23 cellular contexts compared by ENCODE assay signal in the genomic region with DNA sequence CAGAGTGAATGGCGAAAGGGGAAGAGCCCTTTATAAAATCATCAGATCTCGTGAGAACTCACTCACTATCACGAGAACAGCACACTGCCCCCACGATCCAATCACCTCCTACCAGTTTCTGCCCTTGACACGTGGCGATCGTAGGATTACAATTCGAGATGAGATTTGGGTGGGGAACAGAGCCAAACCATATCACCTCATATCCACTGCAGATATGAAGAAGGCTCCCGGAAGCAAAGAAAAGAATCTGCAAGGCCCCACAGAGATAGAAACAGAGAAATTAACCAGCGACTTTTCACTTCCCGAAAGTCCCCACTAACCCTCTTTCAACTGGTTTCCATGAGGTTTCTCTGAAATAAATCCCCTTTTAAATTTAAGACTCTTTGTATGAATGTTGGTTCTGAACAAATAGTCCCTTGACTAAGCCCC.
A peak's percentile ranks its signal among the peaks of the same experiment; 100 is the strongest.
DNase-seq lines count a peak whose midpoint lies in the region; ATAC-seq, FAIRE-seq and TF ChIP-seq lines count a peak whose summit lies in the region.
"Had no signal": no experiment of that assay in that cellular context is flagged by ENCODE, and none has a peak within 500 bp of the region (broad histone marks: within the 10 kb centered on the region; RNA-seq: fewer than 3 reads in every experiment).

No MANE protein-coding gene starts in this region.

- intact Hi-C loops in K562 (cut with micrococcal nuclease) (no loop called here), transverse colon (cut with DNase I; ENCODE audit: low total_unique reads) (no loop called here), Right ventricle myocardium inferior (cut with DNase I) (no loop called here)

- WGBS in K562 (ENCODE audit: insufficient coverage, low coverage, missing lambda C conversion rate): 24% methylated on average over 11 of the region's 11 CpGs
- WGBS in transverse colon (ENCODE audit: low coverage in 1 of 2), 2 donors: 84 to 89% methylated on average over 10 to 11 of the region's 11 CpGs

- H3K4me3 ChIP-seq in K562: no peak overlapping the region
- H3K4me3 ChIP-seq in transverse colon: no peak overlapping the region
- H3K4me3 ChIP-seq: coronary artery, esophagus squamous epithelium, heart left ventricle, PC-9, sigmoid colon had no signal

- no peaks in the 10 kb centered on the region for H4K20me1 ChIP-seq in K562 (replicated peaks; ENCODE audit: control insufficient read depth, insufficient read depth, low read length)

- no peaks in the 10 kb centered on the region for H3K9me3 ChIP-seq in K562 (replicated peaks; ENCODE audit: control insufficient read depth, insufficient read depth, low read depth, low read length)
- no peaks in the 10 kb centered on the region for H3K9me3 ChIP-seq in transverse colon
- H3K9me3 ChIP-seq: BE2C, esophagus squamous epithelium, heart left ventricle, sigmoid colon had no signal

- H2AFZ ChIP-seq in K562 (ENCODE audit: low read depth, low read length): peak overlapping the region; percentile 73
- H2AFZ ChIP-seq: PC-9 had no signal

- DNase-seq in K562 (ENCODE audit: extremely low read depth in 1 of 4, low spot score in 3 of 4): peak in 1 of 4 experiments; percentile 35
- no peak for DNase-seq in transverse colon
- DNase-seq in Right ventricle myocardium inferior (ENCODE audit: missing footprints): no peak
- DNase-seq in activated T-cell treated with anti-CD3 and anti-CD28 coated beads, Interleukin-2, amount 50 U/mL, for 48 hours: no peak
- no peak for DNase-seq in RPMI8226
- DNase-seq: activated gamma-delta T cell; BE2C; DMS79; esophagus squamous epithelium; heart left ventricle; IMR-90; NCI-H1048; nucleus accumbens; PC-9; sigmoid colon; stimulated activated CD4-positive, alpha-beta T cell treated with anti-CD3 and anti-CD28 coated beads, Interleukin-4, amount 100 ng/mL, for 1 hour; trophoblast cell had no signal

- H3K36me3 ChIP-seq in K562 (ENCODE audit: control insufficient read depth, insufficient read depth, low read length) (no peaks in the 10 kb centered on the region), transverse colon (no peaks in the 10 kb centered on the region)
- H3K36me3 ChIP-seq: BE2C, esophagus squamous epithelium, heart left ventricle, sigmoid colon had no signal

- in situ Hi-C loops in K562 (cut with MboI): no loop called here
- in situ Hi-C loops in transverse colon (cut with MboI; ENCODE audit: low pct_ligation_motif_present in 1 of 4, low pct_unique_long_range_greater_than_20kb in 1 of 4, low sequenced_read_pairs in 3 of 4): no loop called here

- POLR2A ChIA-PET in K562 (lab: Yijun Ruan, JAX): no interaction called here

- H3K4me1 ChIP-seq in K562 (replicated peaks in 1 of 2; ENCODE audit: control insufficient read depth in 2 of 2, insufficient read depth in 2 of 2, low read length in 2 of 2) (peaks cover 11 to 22% of the 10 kb centered on the region in 2 experiments; a peak in 4 of 5 replicates), transverse colon (peaks cover 14 to 16% (median 15%) of the 10 kb centered on the region in 4 donors)

- ATAC-seq in GM18867 (IDR thresholded peaks at IDR 0.05; ENCODE audit: unreplicated experiment) (peak; percentile 47), GM21528 (IDR thresholded peaks at IDR 0.05; ENCODE audit: low FRiP score, unreplicated experiment) (peak; percentile 57), HG03066 (IDR thresholded peaks at IDR 0.05; ENCODE audit: low read depth, unreplicated experiment) (peak; percentile 49), K562 (no peak; the same call in 2 of the 3 replicates), Right ventricle myocardium inferior (no peak)
- ATAC-seq: heart left ventricle had no signal

- H3K27ac ChIP-seq in K562 (ENCODE audit: extremely low read depth, low read depth, low read length) (0 out of 3 replicates have a peak overlapping the region, but pooled peaks have one; percentile 10), transverse colon (no peak overlapping the region)
- H3K27ac ChIP-seq: coronary artery, esophagus squamous epithelium, heart left ventricle, PC-9, sigmoid colon had no signal

- no peaks in the 10 kb centered on the region for H3K79me2 ChIP-seq in K562 (ENCODE audit: control insufficient read depth, insufficient read depth, low read length)

- no peak overlapping the region; the same call in 1 of the 2 replicates for H3K4me2 ChIP-seq in K562 (ENCODE audit: insufficient read depth, low read length)
- H3K4me2 ChIP-seq: PC-9 had no signal

- H3K9me1 ChIP-seq in K562 (ENCODE audit: control insufficient read depth, insufficient read depth, low read length): no peaks in the 10 kb centered on the region

- no peak for FAIRE-seq in K562 (lab: Jason Lieb, UNC)
- FAIRE-seq: astrocyte, keratinocyte had no signal

- TF ChIP-seq EP300 in K562 (IDR thresholded peaks at IDR 0.05; ENCODE audit: low read length) (0 out of 2 replicates have a peak, but pooled peaks have one; percentile 29), transverse colon (IDR thresholded peaks at IDR 0.05; ENCODE audit: low read depth) (no peak)

- no peak for TF ChIP-seq RAD21 in K562 (CRISPR knock-in tag; conservative IDR thresholded peaks at IDR 0.05 in 1 of 2, IDR thresholded peaks at IDR 0.05 in 1 of 2)

- H3K27me3 ChIP-seq in K562 (ENCODE audit: control insufficient read depth in 2 of 2, insufficient read depth in 2 of 2, low read length in 2 of 2) (no peaks in the 10 kb centered on the region), transverse colon (no peaks in the 10 kb centered on the region)
- H3K27me3 ChIP-seq: BE2C, esophagus squamous epithelium, heart left ventricle, sigmoid colon had no signal

- H3K9ac ChIP-seq in K562 (ENCODE audit: insufficient read depth in 1 of 2, low read depth in 2 of 2, low read length in 2 of 2): no peak overlapping the region

- TF ChIP-seq CTCF in K562 (IDR thresholded peaks at IDR 0.05 in 2 of 3, conservative IDR thresholded peaks at IDR 0.05 in 1 of 3; ENCODE audit: insufficient read depth in 2 of 3, low read depth in 1 of 3, low read length in 3 of 3) (no peak), transverse colon (IDR thresholded peaks at IDR 0.05) (no peak)

- BruUV-seq in K562 (replicated peaks; lab: Mats Ljungman, UMichigan): no TSS peak

- CTCF ChIA-PET in K562 (lab: Yijun Ruan, JAX; ENCODE audit: low intra/inter-chr PET ratio): no interaction called here

- TF ChIP-seq POLR2A in K562 (conservative IDR thresholded peaks at IDR 0.05) (no peak), transverse colon (IDR thresholded peaks at IDR 0.05) (no peak)

TF ChIP-seq in K562, 482 proteins besides CTCF, POLR2A, EP300 and RAD21 (continues in another document):
- TF ChIP-seq RBM25 (IDR thresholded peaks at IDR 0.05; ENCODE audit: low read depth, low read length, severe bottlenecking) (peak; percentile 53), BHLHE40 (IDR thresholded peaks at IDR 0.05; ENCODE audit: low read length) (0 out of 2 replicates have a peak, but pooled peaks have one; percentile 30), MTA1 (IDR thresholded peaks at IDR 0.05; ENCODE audit: borderline replicate concordance) (no peak), FOXM1 (IDR thresholded peaks at IDR 0.05; ENCODE audit: low read depth) (peak; percentile 40; the same call in 1 of the 2 replicates), FOXM1 (CRISPR knock-in tag; IDR thresholded peaks at IDR 0.05; ENCODE audit: low read depth) (no peak), NR1H2 (CRISPR knock-in tag; IDR thresholded peaks at IDR 0.05) (no peak), ESRRB (CRISPR knock-in tag; IDR thresholded peaks at IDR 0.05; ENCODE audit: borderline replicate concordance) (no peak), FUS (optimal IDR thresholded peaks at IDR 0.05; ENCODE audit: low read depth, low read length) (no peak), KLF6 (CRISPR knock-in tag; IDR thresholded peaks at IDR 0.05; ENCODE audit: borderline replicate concordance) (no peak), ZNF764 (CRISPR knock-in tag; IDR thresholded peaks at IDR 0.05; ENCODE audit: low read depth) (no peak)
- TF ChIP-seq, protein P1, sequence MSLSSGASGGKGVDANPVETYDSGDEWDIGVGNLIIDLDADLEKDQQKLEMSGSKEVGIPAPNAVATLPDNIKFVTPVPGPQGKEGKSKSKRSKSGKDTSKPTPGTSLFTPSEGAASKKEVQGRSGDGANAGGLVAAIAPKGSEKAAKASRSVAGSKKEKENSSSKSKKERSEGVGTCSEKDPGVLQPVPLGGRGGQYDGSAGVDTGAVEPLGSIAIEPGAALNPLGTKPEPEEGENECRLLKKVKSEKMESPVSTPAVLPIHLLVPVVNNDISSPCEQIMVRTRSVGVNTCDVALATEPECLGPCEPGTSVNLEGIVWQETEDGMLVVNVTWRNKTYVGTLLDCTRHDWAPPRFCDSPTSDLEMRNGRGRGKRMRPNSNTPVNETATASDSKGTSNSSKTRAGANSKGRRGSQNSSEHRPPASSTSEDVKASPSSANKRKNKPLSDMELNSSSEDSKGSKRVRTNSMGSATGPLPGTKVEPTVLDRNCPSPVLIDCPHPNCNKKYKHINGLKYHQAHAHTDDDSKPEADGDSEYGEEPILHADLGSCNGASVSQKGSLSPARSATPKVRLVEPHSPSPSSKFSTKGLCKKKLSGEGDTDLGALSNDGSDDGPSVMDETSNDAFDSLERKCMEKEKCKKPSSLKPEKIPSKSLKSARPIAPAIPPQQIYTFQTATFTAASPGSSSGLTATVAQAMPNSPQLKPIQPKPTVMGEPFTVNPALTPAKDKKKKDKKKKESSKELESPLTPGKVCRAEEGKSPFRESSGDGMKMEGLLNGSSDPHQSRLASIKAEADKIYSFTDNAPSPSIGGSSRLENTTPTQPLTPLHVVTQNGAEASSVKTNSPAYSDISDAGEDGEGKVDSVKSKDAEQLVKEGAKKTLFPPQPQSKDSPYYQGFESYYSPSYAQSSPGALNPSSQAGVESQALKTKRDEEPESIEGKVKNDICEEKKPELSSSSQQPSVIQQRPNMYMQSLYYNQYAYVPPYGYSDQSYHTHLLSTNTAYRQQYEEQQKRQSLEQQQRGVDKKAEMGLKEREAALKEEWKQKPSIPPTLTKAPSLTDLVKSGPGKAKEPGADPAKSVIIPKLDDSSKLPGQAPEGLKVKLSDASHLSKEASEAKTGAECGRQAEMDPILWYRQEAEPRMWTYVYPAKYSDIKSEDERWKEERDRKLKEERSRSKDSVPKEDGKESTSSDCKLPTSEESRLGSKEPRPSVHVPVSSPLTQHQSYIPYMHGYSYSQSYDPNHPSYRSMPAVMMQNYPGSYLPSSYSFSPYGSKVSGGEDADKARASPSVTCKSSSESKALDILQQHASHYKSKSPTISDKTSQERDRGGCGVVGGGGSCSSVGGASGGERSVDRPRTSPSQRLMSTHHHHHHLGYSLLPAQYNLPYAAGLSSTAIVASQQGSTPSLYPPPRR (CRISPR knock-in tag; IDR thresholded peaks at IDR 0.05; ENCODE audit: borderline replicate concordance): no peak

Comparison
In these comparisons a context has a peak if more than half of its experiments do, and no peak if none do; other contexts are left out.
1. ATAC-seq: peak in GM18867 (single experiment), GM21528 (single experiment) and HG03066 (single experiment); none in K562 (single experiment) and Right ventricle myocardium inferior (single experiment).